In genomic region chr5:63400079-63400478, GRCh38 we compare ENCODE assay signal across 29 cellular contexts.
"Had no signal": no experiment of that assay in that cellular context is flagged by ENCODE, and none has a peak within 500 bp of the region (broad histone marks: within the 10 kb centered on the region; RNA-seq: fewer than 3 reads in every experiment).

No MANE protein-coding gene starts in this region.

- H3K4me1 Mint-ChIP-seq: activated B cell treated with CpG ODN at 0.5 μM for 24 hours; activated CD4-positive, alpha-beta T cell treated with anti-CD3 and anti-CD28 coated beads, Interleukin-2, amount 10 ng/mL, durations not matched to agents 24 days and 14 days; activated naive CD8-positive, alpha-beta T cell treated with anti-CD3 and anti-CD28 coated beads, Interleukin-2, amount 50 U/mL, for 24 hours; brain had no signal

- H3K27me3 Mint-ChIP-seq: activated B cell treated with CpG ODN at 0.5 μM for 24 hours; activated CD4-positive, alpha-beta T cell treated with anti-CD3 and anti-CD28 coated beads, Interleukin-2, amount 10 ng/mL, durations not matched to agents 24 days and 14 days; activated naive CD8-positive, alpha-beta T cell treated with anti-CD3 and anti-CD28 coated beads, Interleukin-2, amount 50 U/mL, for 24 hours had no signal

- H3K27me3 ChIP-seq: ascending aorta, Peyer's patch had no signal

- H3K36me3 ChIP-seq: ascending aorta, Peyer's patch had no signal

- H3K9me3 ChIP-seq: ascending aorta, Peyer's patch had no signal

- H3K9me3 Mint-ChIP-seq: activated B cell treated with CpG ODN at 0.5 μM for 24 hours; activated CD4-positive, alpha-beta T cell treated with anti-CD3 and anti-CD28 coated beads, Interleukin-2, amount 10 ng/mL, durations not matched to agents 24 days and 14 days; activated naive CD8-positive, alpha-beta T cell treated with anti-CD3 and anti-CD28 coated beads, Interleukin-2, amount 50 U/mL, for 24 hours; brain; T-helper 1 cell treated with Interleukin-12 subunit alpha and Interleukin-12 subunit beta and Interleukin-4 antibody, amounts not matched to agents 30 μg/mL and 1 μg/mL, for 36 hours had no signal

- H3K4me1 ChIP-seq: ascending aorta, Peyer's patch had no signal

- DNase-seq: activated B cell treated with CpG ODN at 0.5 μM for 24 hours; activated CD4-positive, alpha-beta T cell treated with anti-CD3 and anti-CD28 coated beads for 1 hour; activated CD4-positive, alpha-beta T cell treated with anti-CD3 and anti-CD28 coated beads, Interleukin-2, amount 10 ng/mL, durations not matched to agents 24 days and 14 days; activated CD4-positive, alpha-beta T cell treated with anti-CD3 and anti-CD28 coated beads, Interleukin-2, amount 50 U/mL, for 48 hours; activated effector memory CD4-positive, alpha-beta T cell treated with anti-CD3 and anti-CD28 coated beads, Interleukin-2, amount 50 U/mL, for 16 hours; activated naive CD4-positive, alpha-beta T cell treated with Interleukin-2 at 50 U/mL for 16 hours; activated naive CD8-positive, alpha-beta T cell treated with anti-CD3 and anti-CD28 coated beads, Interleukin-2, amount 50 U/mL, for 24 hours; activated T-cell treated with anti-CD3 and anti-CD28 coated beads, Interleukin-2, amount 50 U/mL, for 4 hours; amniotic stem cell; IMR-90; Kasumi-1; KBM-7; NCI-H1048; NCI-H146; NCI-H187 treated with DMSO at 0.1 percent for 48 hours; NCI-H2081 treated with DMSO at 0.1 percent for 48 hours; NCI-H2171 treated with DMSO at 0.1 percent for 48 hours; NCI-H226; NCI-H526; NCI-H774; NK-92 treated with Interleukin-12 subunit alpha and Interleukin-12 subunit beta, amount 100 ng/mL, for 24 hours; OCI-M1; Peyer's patch; SHP77 treated with DMSO at 0.1 percent for 48 hours had no signal

- H3K27ac ChIP-seq: ascending aorta, Peyer's patch, RWPE1 had no signal

- H3K36me3 Mint-ChIP-seq: activated naive CD4-positive, alpha-beta T cell treated with anti-CD3 and anti-CD28 coated beads, Interleukin-2, amount 50 U/mL, for 72 hours; brain had no signal

- H3K4me3 Mint-ChIP-seq: activated B cell treated with CpG ODN at 0.5 μM for 24 hours; activated CD4-positive, alpha-beta T cell treated with anti-CD3 and anti-CD28 coated beads, Interleukin-2, amount 10 ng/mL, durations not matched to agents 24 days and 14 days; activated naive CD8-positive, alpha-beta T cell treated with anti-CD3 and anti-CD28 coated beads, Interleukin-2, amount 50 U/mL, for 24 hours; activated T-cell treated with anti-CD3 and anti-CD28 coated beads, Interleukin-2, amount 50 U/mL, for 4 hours; brain; T-helper 1 cell treated with Interleukin-12 subunit alpha and Interleukin-12 subunit beta and Interleukin-4 antibody, amounts not matched to agents 30 μg/mL and 1 μg/mL, for 36 hours had no signal

- ATAC-seq: activated naive CD4-positive, alpha-beta T cell treated with anti-CD3 and anti-CD28 coated beads, Interleukin-2, amount 50 U/mL, for 72 hours; activated naive CD8-positive, alpha-beta T cell treated with anti-CD3 and anti-CD28 coated beads, Interleukin-2, amount 50 U/mL, for 24 hours; activated T-cell treated with anti-CD3 and anti-CD28 coated beads, Interleukin-2, amount 50 U/mL, for 4 hours had no signal

- H3K4me3 ChIP-seq: ascending aorta, Peyer's patch had no signal

- H3K27ac Mint-ChIP-seq: activated B cell treated with CpG ODN at 0.5 μM for 24 hours; activated CD4-positive, alpha-beta T cell treated with anti-CD3 and anti-CD28 coated beads, Interleukin-2, amount 10 ng/mL, durations not matched to agents 24 days and 14 days; activated naive CD4-positive, alpha-beta T cell treated with anti-CD3 and anti-CD28 coated beads, Interleukin-2, amount 50 U/mL, for 72 hours; activated naive CD8-positive, alpha-beta T cell treated with anti-CD3 and anti-CD28 coated beads, Interleukin-2, amount 50 U/mL, for 24 hours; brain; T-helper 1 cell treated with Interleukin-12 subunit alpha and Interleukin-12 subunit beta and Interleukin-4 antibody, amounts not matched to agents 30 μg/mL and 1 μg/mL, for 36 hours had no signal
